Comparison of ENCODE assay signal across 17 cellular contexts in the genomic region with DNA sequence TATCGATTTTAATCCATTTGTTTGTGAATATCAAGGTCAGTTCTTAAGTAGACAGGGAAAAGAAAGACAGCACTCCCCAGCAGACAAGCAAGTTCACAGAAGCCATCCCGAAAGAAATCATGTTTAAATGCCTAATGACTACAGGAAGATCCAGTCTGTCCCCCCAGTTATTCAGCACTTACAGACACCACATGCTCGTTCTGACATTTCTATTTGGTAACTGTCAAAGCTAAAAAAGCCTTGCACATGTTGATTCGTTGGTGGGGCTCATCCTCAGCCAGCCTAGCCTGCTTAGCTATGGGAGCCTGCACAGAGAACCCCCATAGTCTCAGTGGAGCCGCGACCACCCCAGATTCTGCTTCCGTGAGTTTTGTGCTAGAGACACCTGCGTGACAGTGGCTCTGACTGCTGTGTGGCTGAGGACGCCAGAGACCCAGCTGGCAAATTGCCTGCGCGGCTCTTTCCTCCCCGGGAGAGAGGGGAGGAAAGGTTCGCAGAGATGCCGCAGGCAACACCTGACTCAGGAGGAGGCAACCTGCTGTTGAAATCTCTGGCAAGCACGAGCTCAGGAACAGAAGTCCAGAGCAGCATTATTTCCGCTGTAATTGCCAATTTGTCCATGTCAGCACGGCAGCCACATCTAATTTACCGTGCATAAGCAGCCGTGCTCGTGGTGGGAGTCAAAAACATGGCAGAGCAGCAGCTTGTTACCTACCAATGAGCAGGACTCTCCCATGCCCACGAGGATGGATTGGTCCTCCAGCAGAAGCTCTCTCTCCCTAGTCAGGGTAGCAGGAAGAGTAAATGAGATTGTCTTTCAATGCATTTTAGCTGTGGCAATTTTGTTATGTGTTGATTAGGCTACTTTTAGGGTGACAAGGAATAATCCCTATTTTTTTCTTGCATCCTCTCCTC.
"Had no signal": no experiment of that assay in that cellular context is flagged by ENCODE, and none has a peak within 500 bp of the region (broad histone marks: within the 10 kb centered on the region; RNA-seq: fewer than 3 reads in every experiment).

No MANE protein-coding gene starts in this region.

- DNase-seq: activated B cell treated with CpG ODN at 0.5 μM for 24 hours; activated CD4-positive, alpha-beta T cell treated with anti-CD3 and anti-CD28 coated beads, Interleukin-2, amount 10 ng/mL, durations not matched to agents 24 days and 14 days; activated naive CD4-positive, alpha-beta T cell treated with anti-CD3 and anti-CD28 coated beads, Interleukin-2, amount 50 U/mL, for 16 hours; activated T-cell treated with anti-CD3 and anti-CD28 coated beads for 4 hours; central memory CD4-positive, alpha-beta T cell; dermis blood vessel endothelial cell; lower lobe of right lung; naive B cell; small intestine; stomach; thyroid gland had no signal

- H3K36me3 ChIP-seq: adrenal gland, gastroesophageal sphincter, lower lobe of right lung, neutrophil, right atrium auricular region, stomach, thyroid gland, vagina had no signal

- H3K27me3 ChIP-seq: adrenal gland, hepatocyte, neutrophil, right atrium auricular region, thyroid gland, vagina had no signal

- H3K79me2 ChIP-seq: hepatocyte had no signal

- H3K4me3 ChIP-seq: adrenal gland, gastroesophageal sphincter, hepatocyte, lower lobe of right lung, right atrium auricular region, stomach, thyroid gland, vagina had no signal

- ATAC-seq: gastroesophageal sphincter, lower lobe of right lung had no signal

- H3K4me2 ChIP-seq: hepatocyte had no signal

- H3K4me1 ChIP-seq: adrenal gland, gastroesophageal sphincter, lower lobe of right lung, right atrium auricular region, stomach, thyroid gland, vagina had no signal

- H3K27ac ChIP-seq: adrenal gland, gastroesophageal sphincter, hepatocyte, lower lobe of right lung, neutrophil, right atrium auricular region, stomach, thyroid gland, vagina had no signal
